In the genomic region with DNA sequence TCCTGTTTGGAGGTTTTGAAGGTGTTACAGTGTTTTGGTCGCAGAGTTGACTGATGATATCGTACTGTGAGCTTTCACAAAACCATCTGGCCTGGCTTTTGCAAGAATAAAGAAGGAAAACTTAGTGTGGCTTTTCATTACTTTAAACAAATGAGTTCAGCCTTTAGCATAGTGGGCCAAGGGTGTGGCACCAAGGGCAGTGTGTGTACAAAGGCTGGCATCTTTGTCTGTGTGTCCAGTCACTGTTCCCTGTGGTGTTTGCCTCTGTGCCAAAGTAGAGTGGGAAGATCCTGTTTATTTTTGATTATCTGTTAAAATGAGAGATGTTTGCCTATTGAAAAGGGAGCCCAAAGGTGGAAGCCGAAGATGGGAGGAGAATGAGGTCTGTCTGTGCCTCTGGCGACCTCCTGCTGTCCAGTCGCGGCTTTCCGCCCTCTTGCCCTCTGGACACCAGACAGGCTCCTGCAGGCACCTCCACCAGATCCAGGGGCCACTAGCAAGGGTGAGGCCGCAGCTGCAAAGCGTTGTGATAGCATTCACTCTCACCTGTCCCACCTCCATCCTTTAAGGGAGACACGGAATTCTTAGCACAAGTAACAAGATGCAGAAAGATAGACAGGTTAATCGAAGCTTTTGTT, we compare ENCODE assay signal across 29 cellular contexts.
A peak's percentile ranks its signal among the peaks of the same experiment; 100 is the strongest.
DNase-seq lines count a peak whose midpoint lies in the region; ATAC-seq, FAIRE-seq and TF ChIP-seq lines count a peak whose summit lies in the region.
"Had no signal": no experiment of that assay in that cellular context is flagged by ENCODE, and none has a peak within 500 bp of the region (broad histone marks: within the 10 kb centered on the region; RNA-seq: fewer than 3 reads in every experiment).

No MANE protein-coding gene starts in this region.

- FAIRE-seq in HepG2 (lab: Jason Lieb, UNC) = no peak
- FAIRE-seq: astrocyte, D721Med had no signal

- H3K36me3 ChIP-seq in BLaER1 = peaks cover 39% of the 10 kb centered on the region
- peaks cover 5% of the 10 kb centered on the region; the same call in 1 of the 2 replicates for H3K36me3 ChIP-seq in GM23338 (ENCODE audit: insufficient read depth)
- no peaks in the 10 kb centered on the region for H3K36me3 ChIP-seq in HepG2 (replicated peaks in 1 of 2; ENCODE audit: control insufficient read depth in 1 of 2, insufficient read depth in 2 of 2, low read length in 2 of 2)
- H3K36me3 ChIP-seq in SJCRH30 = peaks cover 2% of the 10 kb centered on the region; the same call in 1 of the 2 replicates
- no peaks in the 10 kb centered on the region for H3K36me3 ChIP-seq in CD8-positive, alpha-beta T cell (ENCODE audit: insufficient read depth, low read length)

- TF ChIP-seq EP300 in HepG2 (IDR thresholded peaks at IDR 0.05; ENCODE audit: low read depth in 2 of 2, low read length in 2 of 2) (no peak), HepG2 (CRISPR knock-in tag; IDR thresholded peaks at IDR 0.05; ENCODE audit: borderline replicate concordance) (no peak)

- no peak for ATAC-seq in GM23338
- peak; percentile 60 for ATAC-seq in HepG2
- no peak for ATAC-seq in CD8-positive, alpha-beta T cell
- no peak for ATAC-seq in GM21447 (IDR thresholded peaks at IDR 0.05; ENCODE audit: unreplicated experiment)
- ATAC-seq: left cardiac atrium, Right ventricle myocardium inferior, sciatic nerve had no signal

- H3K9me3 ChIP-seq in BLaER1 (peaks cover 46% of the 10 kb centered on the region), HepG2 (ENCODE audit: low read length) (no peaks in the 10 kb centered on the region), SJCRH30 (replicated peaks) (no peaks in the 10 kb centered on the region)
- no peaks in the 10 kb centered on the region for H3K9me3 ChIP-seq in CD8-positive, alpha-beta T cell (ENCODE audit: low read length)

- TF ChIP-seq POLR2A in HepG2 (IDR thresholded peaks at IDR 0.05; ENCODE audit: insufficient read depth in 1 of 2, low read depth in 2 of 2, low read length in 2 of 2) = no peak

- H3K27me3 ChIP-seq in BLaER1 = no peaks in the 10 kb centered on the region
- H3K27me3 ChIP-seq in GM23338 (ENCODE audit: insufficient read depth) = no peaks in the 10 kb centered on the region
- no peaks in the 10 kb centered on the region for H3K27me3 ChIP-seq in HepG2 (ENCODE audit: control insufficient read depth in 1 of 2, insufficient read depth in 2 of 2, low read length in 2 of 2)
- no peaks in the 10 kb centered on the region for H3K27me3 ChIP-seq in SJCRH30
- H3K27me3 ChIP-seq in CD8-positive, alpha-beta T cell (ENCODE audit: insufficient read depth, low read length) = no peaks in the 10 kb centered on the region

- DNase-seq in GM23338 (ENCODE audit: low spot score) (no peak), HepG2 (ENCODE audit: low spot score) (no peak), SJCRH30 (no peak), occipital lobe (lab: John Stamatoyannopoulos, UW) (no peak)
- DNase-seq in CD8-positive, alpha-beta T cell = no peak
- DNase-seq: ACHN; activated CD4-positive, alpha-beta T cell treated with anti-CD3 and anti-CD28 coated beads, Interleukin-2, amount 50 U/mL, for 48 hours; activated CD8-positive, alpha-beta memory T cell treated with anti-CD3 and anti-CD28 coated beads, Interleukin-2, amount 50 U/mL, for 48 hours; activated naive CD8-positive, alpha-beta T cell treated with anti-CD3 and anti-CD28 coated beads for 36 hours; central memory CD4-positive, alpha-beta T cell; GOT3; head of caudate nucleus; left cardiac atrium; NCI-H2029; NCI-H226; NCI-H82; posterior cingulate gyrus; stimulated activated CD4-positive, alpha-beta T cell treated with anti-CD3 and anti-CD28 coated beads, Interleukin-4, amount 100 ng/mL, for 4 hours; stimulated activated naive CD4-positive, alpha-beta T cell treated with Interleukin-2 at 50 U/mL for 16 hours had no signal

- H3K4me3 Mint-ChIP-seq in GM23338 = no peak overlapping the region
- H3K4me3 Mint-ChIP-seq in CD8-positive, alpha-beta T cell = no peak overlapping the region
- H3K4me3 Mint-ChIP-seq: activated naive CD8-positive, alpha-beta T cell treated with anti-CD3 and anti-CD28 coated beads for 36 hours; mesothelial cell of epicardium; nephron had no signal

- CTCF ChIA-PET in HepG2 (lab: Yijun Ruan, JAX; ENCODE audit: low intra/inter-chr PET ratio, low total read pairs) = no interaction called here
- CTCF ChIA-PET in CD8-positive, alpha-beta T cell (lab: Charles Lee) = interaction anchor here (2.1 kb wide), 1 partner anchor 14 kb away, joined by 6 read pairs; no protein-coding TSS in a partner anchor

- H3K9me3 Mint-ChIP-seq in GM23338 = peaks cover 12% of the 10 kb centered on the region; the same call in 2 of the 3 replicates
- no peaks in the 10 kb centered on the region for H3K9me3 Mint-ChIP-seq in CD8-positive, alpha-beta T cell
- H3K9me3 Mint-ChIP-seq: nephron had no signal

- intact Hi-C loops in HepG2 (cut with micrococcal nuclease; ENCODE audit: unreplicated experiment) = no loop called here
- intact Hi-C loops in CD8-positive, alpha-beta T cell (cut with DNase I, micrococcal nuclease) = no loop called here

- H3K4me1 Mint-ChIP-seq in GM23338 = peaks cover 70% of the 10 kb centered on the region
- no peaks in the 10 kb centered on the region for H3K4me1 Mint-ChIP-seq in CD8-positive, alpha-beta T cell (ENCODE audit: low read depth)

- H3F3A ChIP-seq in GM23338 (replicated peaks; ENCODE audit: low read depth) = peaks cover 8% of the 10 kb centered on the region; the same call in 1 of the 2 replicates

- peaks cover 12% of the 10 kb centered on the region; the same call in 1 of the 2 replicates for H3K9me2 ChIP-seq in GM23338 (ENCODE audit: insufficient read depth)

- peaks cover 73% of the 10 kb centered on the region for H4K20me1 ChIP-seq in BLaER1
- H4K20me1 ChIP-seq in GM23338 (replicated peaks; ENCODE audit: insufficient read depth) = peaks cover 14% of the 10 kb centered on the region; the same call in 1 of the 2 replicates
- peaks cover 12% of the 10 kb centered on the region; the same call in 1 of the 2 replicates for H4K20me1 ChIP-seq in HepG2 (ENCODE audit: insufficient read depth, low read length)

- H3K27ac Mint-ChIP-seq in GM23338 = no peak overlapping the region; the same call in 1 of the 2 replicates
- no peak overlapping the region for H3K27ac Mint-ChIP-seq in CD8-positive, alpha-beta T cell
- H3K27ac Mint-ChIP-seq: activated naive CD8-positive, alpha-beta T cell treated with anti-CD3 and anti-CD28 coated beads for 36 hours; mesothelial cell of epicardium; nephron had no signal

- peaks cover 4% of the 10 kb centered on the region for H3K27me3 Mint-ChIP-seq in GM23338 (ENCODE audit: insufficient read depth, low read depth, poor library complexity)
- peaks cover under 1% of the 10 kb centered on the region for H3K27me3 Mint-ChIP-seq in CD8-positive, alpha-beta T cell (ENCODE audit: low read depth)

- no peak for TF ChIP-seq RAD21 in HepG2 (CRISPR knock-in tag; IDR thresholded peaks at IDR 0.05)

- POLR2A ChIA-PET in HepG2 (lab: Yijun Ruan, JAX) = no interaction called here
- POLR2A ChIA-PET in CD8-positive, alpha-beta T cell (lab: Charles Lee) = no interaction called here

- H3K79me2 ChIP-seq in GM23338 (replicated peaks; ENCODE audit: insufficient read depth) = peaks cover 94% of the 10 kb centered on the region
- peaks cover 86% of the 10 kb centered on the region for H3K79me2 ChIP-seq in HepG2 (ENCODE audit: insufficient read depth, low read length)

- 85% methylated on average over 11 of the region's 11 CpGs for WGBS in HepG2 (ENCODE audit: low lambda C conversion rate)

- TF ChIP-seq CTCF in GM23338 (conservative IDR thresholded peaks at IDR 0.05; ENCODE audit: low read depth in 2 of 2) (no peak), VCaP (conservative IDR thresholded peaks at IDR 0.05) (no peak), HepG2 (CRISPR knock-in tag; IDR thresholded peaks at IDR 0.05) (no peak)
- TF ChIP-seq CTCF in CD8-positive, alpha-beta T cell (IDR thresholded peaks at IDR 0.05) = no peak

- H3K4me3 ChIP-seq in BLaER1 (no peak overlapping the region), GM23338 (no peak overlapping the region), HepG2 (replicated peaks in 1 of 3; ENCODE audit: insufficient read depth in 1 of 3, low read depth in 2 of 3, low read length in 3 of 3) (no peak overlapping the region), SJCRH30 (no peak overlapping the region)
- H3K4me3 ChIP-seq in CD8-positive, alpha-beta T cell (ENCODE audit: low read depth, low read length) = no peak overlapping the region

- H3K9ac ChIP-seq in BLaER1 (no peak overlapping the region), HepG2 (ENCODE audit: insufficient read depth, low read depth, low read length) (no peak overlapping the region)

- no TSS peak for BruUV-seq in HepG2 (replicated peaks; lab: Mats Ljungman, UMichigan)

- H3K36me3 Mint-ChIP-seq in GM23338 (ENCODE audit: low read depth) = peaks cover 24% of the 10 kb centered on the region
- no peaks in the 10 kb centered on the region for H3K36me3 Mint-ChIP-seq in CD8-positive, alpha-beta T cell

- no peak overlapping the region for H3K27ac ChIP-seq in BLaER1
- H3K27ac ChIP-seq in GM23338 (ENCODE audit: low read depth) = peak overlapping the region; percentile 14; the same call in 1 of the 2 replicates
- H3K27ac ChIP-seq in VCaP = peak overlapping the region; percentile 77
- H3K27ac ChIP-seq in HepG2 (ENCODE audit: extremely low read length, insufficient read depth, low read length) = no peak overlapping the region
- H3K27ac ChIP-seq in SJCRH30 = no peak overlapping the region
- H3K27ac ChIP-seq in CD8-positive, alpha-beta T cell (ENCODE audit: low read depth, low read length) = no peak overlapping the region
- H3K27ac ChIP-seq: HL-60 had no signal

- H3K4me1 ChIP-seq in BLaER1 (peaks cover 74% of the 10 kb centered on the region), GM23338 (ENCODE audit: insufficient read depth) (peaks cover 67% of the 10 kb centered on the region), HepG2 (ENCODE audit: insufficient read depth, low read length) (peaks cover 28% of the 10 kb centered on the region), SJCRH30 (no peaks in the 10 kb centered on the region)
- no peaks in the 10 kb centered on the region for H3K4me1 ChIP-seq in CD8-positive, alpha-beta T cell (ENCODE audit: insufficient read depth, low read length)

- in situ Hi-C loops in HepG2 (cut with HindIII; ENCODE audit: extremely low pct_ligation_motif_present, low pct_unique_long_range_greater_than_20kb) = no loop called here

- H3K4me2 ChIP-seq in BLaER1 (peak overlapping the region; percentile 33; the same call in 1 of the 2 replicates), GM23338 (peak overlapping the region; percentile 67), HepG2 (ENCODE audit: low read depth, low read length) (no peak overlapping the region)

- H2AFZ ChIP-seq in GM23338 = no peak overlapping the region
- H2AFZ ChIP-seq in HepG2 (ENCODE audit: low read length) = no peak overlapping the region

TF ChIP-seq in GM23338, 12 proteins besides CTCF, POLR2A, EP300 and RAD21 (continues in another document):
- TF ChIP-seq EZH2phosphoT487 (IDR thresholded peaks at IDR 0.05; ENCODE audit: unreplicated experiment) = no peak
- no peak for TF ChIP-seq JUNB (IDR thresholded peaks at IDR 0.05; ENCODE audit: unreplicated experiment)
- TF ChIP-seq POLR2AphosphoS5 (IDR thresholded peaks at IDR 0.05; ENCODE audit: low read depth) = no peak

TF ChIP-seq in HepG2, 621 proteins besides CTCF, POLR2A, EP300 and RAD21 (continues in another document):
- TF ChIP-seq ZNF256 (CRISPR knock-in tag; conservative IDR thresholded peaks at IDR 0.05) (no peak), KLF11 (CRISPR knock-in tag; IDR thresholded peaks at IDR 0.05) (no peak), TCF7 (IDR thresholded peaks at IDR 0.05; ENCODE audit: low read depth) (no peak), SMARCC2 (IDR thresholded peaks at IDR 0.05) (no peak)

Comparison
In these comparisons a context has a peak if more than half of its experiments do, and no peak if none do; other contexts are left out.
1. H3K27ac ChIP-seq: peak in GM23338 (single experiment) and VCaP (single experiment); none in BLaER1 (single experiment), HepG2 (single experiment), SJCRH30 (single experiment) and CD8-positive, alpha-beta T cell (single experiment).